Comparison of ENCODE assay signal across 20 cellular contexts in the genomic region with DNA sequence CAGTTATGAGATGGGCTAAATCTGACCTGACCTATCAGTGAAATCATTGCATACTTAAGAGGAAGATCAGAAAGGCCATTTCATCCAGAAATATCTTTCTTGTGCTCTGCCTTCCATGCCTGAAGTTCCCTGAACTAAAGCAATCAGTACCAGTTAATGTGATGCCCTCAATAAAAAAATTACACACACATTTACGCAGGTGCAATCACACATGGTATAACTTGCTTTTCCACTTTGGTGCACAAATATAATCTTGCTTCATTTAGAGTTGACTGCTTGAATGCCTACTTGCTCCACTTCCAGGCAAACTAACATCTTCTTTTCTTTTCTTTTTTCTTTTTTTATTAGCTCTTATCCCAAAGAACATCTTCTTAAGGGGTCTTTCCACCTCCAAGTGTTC.
"Had no signal": no experiment of that assay in that cellular context is flagged by ENCODE, and none has a peak within 500 bp of the region (broad histone marks: within the 10 kb centered on the region; RNA-seq: fewer than 3 reads in every experiment).

No MANE protein-coding gene starts in this region.

- H3K4me1 ChIP-seq: pancreas, testis had no signal

- H3K27ac Mint-ChIP-seq: effector memory CD8-positive, alpha-beta T cell; memory B cell; natural killer cell treated with Interleukin-12 subunit alpha and Interleukin-12 subunit beta and Interleukin-15 and Interleukin-18, amount 100 ng/mL, for 72 hours; stimulated activated memory B cell treated with anti-CD40 and anti-IgM and Interleukin-4, amounts not matched to agents 10 μg/mL and 1 μg/mL and 100 μg/mL, for 72 hours; type B pancreatic cell had no signal

- H3K4me3 ChIP-seq: coronary artery, lung, pancreas, testis, tibial artery had no signal

- H3K4me3 Mint-ChIP-seq: effector memory CD8-positive, alpha-beta T cell; memory B cell; naive B cell; natural killer cell treated with Interleukin-12 subunit alpha and Interleukin-12 subunit beta and Interleukin-15 and Interleukin-18, amount 100 ng/mL, for 72 hours; neural crest cell; stimulated activated memory B cell treated with anti-CD40 and anti-IgM and Interleukin-4, amounts not matched to agents 10 μg/mL and 1 μg/mL and 100 μg/mL, for 72 hours; type B pancreatic cell had no signal

- H3K4me1 Mint-ChIP-seq: memory B cell; naive B cell; neural crest cell; stimulated activated memory B cell treated with anti-CD40 and anti-IgM and Interleukin-4, amounts not matched to agents 10 μg/mL and 1 μg/mL and 100 μg/mL, for 72 hours had no signal

- H3K36me3 Mint-ChIP-seq: memory B cell; naive B cell; natural killer cell treated with Interleukin-12 subunit alpha and Interleukin-12 subunit beta and Interleukin-15 and Interleukin-18, amount 100 ng/mL, for 72 hours; stimulated activated memory B cell treated with anti-CD40 and anti-IgM and Interleukin-4, amounts not matched to agents 10 μg/mL and 1 μg/mL and 100 μg/mL, for 72 hours; type B pancreatic cell had no signal

- H3K9me3 Mint-ChIP-seq: effector memory CD8-positive, alpha-beta T cell; natural killer cell treated with Interleukin-12 subunit alpha and Interleukin-12 subunit beta and Interleukin-15 and Interleukin-18, amount 100 ng/mL, for 72 hours had no signal

- H3K9me3 ChIP-seq: neutrophil, pancreas, testis, tibial artery had no signal

- H3K36me3 ChIP-seq: neutrophil, pancreas, tibial artery had no signal

- H3K27me3 ChIP-seq: pancreas, testis, tibial artery had no signal

- H3K27ac ChIP-seq: coronary artery, neutrophil, pancreas, testis, tibial artery had no signal

- ATAC-seq: effector memory CD8-positive, alpha-beta T cell; left lobe of liver; natural killer cell treated with Interleukin-12 subunit alpha and Interleukin-12 subunit beta and Interleukin-15 and Interleukin-18, amount 100 ng/mL, for 72 hours; pancreas; sciatic nerve; stimulated activated memory B cell treated with anti-CD40 and anti-IgM and Interleukin-4, amounts not matched to agents 10 μg/mL and 1 μg/mL and 100 μg/mL, for 72 hours; stimulated activated naive CD8-positive, alpha-beta T cell treated with anti-CD3 and anti-CD28 coated beads, Interleukin-15, Interleukin-2, amounts not matched to agents 100 U/mL and 50 U/mL, for 24 hours had no signal

- DNase-seq: effector memory CD8-positive, alpha-beta T cell; hypothalamus; naive B cell; pancreas; stimulated activated CD4-positive, alpha-beta T cell treated with anti-CD3 and anti-CD28 coated beads, Interleukin-2, amount 100 ng/mL, for 24 hours; stimulated activated CD4-positive, alpha-beta T cell treated with anti-CD3 and anti-CD28 coated beads, Interleukin-4, amount 100 ng/mL, for 4 hours; stimulated activated naive CD8-positive, alpha-beta T cell treated with anti-CD3 and anti-CD28 coated beads, Interleukin-15, Interleukin-2, amounts not matched to agents 100 U/mL and 50 U/mL, for 24 hours; substantia nigra; testis; tibial artery had no signal
